In the genomic region with DNA sequence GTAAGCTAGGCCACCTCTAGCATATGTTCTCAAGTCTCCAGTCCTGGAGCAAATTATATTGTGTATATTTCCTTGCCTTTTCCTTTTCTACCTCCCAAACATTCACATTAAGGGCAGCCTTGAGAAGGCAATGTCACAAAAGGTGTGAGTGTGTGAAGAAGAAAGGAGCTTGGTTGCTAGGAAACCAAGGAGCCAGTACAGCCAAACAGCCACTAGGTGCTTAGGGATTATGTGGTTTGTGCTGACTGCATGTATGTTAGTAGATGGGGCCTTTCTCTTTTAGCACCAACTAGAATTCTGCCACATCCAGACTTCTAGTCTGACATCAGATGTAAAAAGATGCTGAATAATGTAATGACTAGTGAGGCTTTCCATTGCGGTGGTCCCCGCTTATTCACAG, we compare ENCODE assay signal across 11 cellular contexts.
DNase-seq lines count a peak whose midpoint lies in the region; ATAC-seq lines count a peak whose summit lies in the region.
"Had no signal": no experiment of that assay in that cellular context is flagged by ENCODE, and none has a peak within 500 bp of the region (broad histone marks: within the 10 kb centered on the region; RNA-seq: fewer than 3 reads in every experiment).

No MANE protein-coding gene starts in this region.

- intact Hi-C loops in left ventricle myocardium superior (cut with micrococcal nuclease): no loop called here
- intact Hi-C loops in cardiac septum (cut with DNase I): loop anchor here (1.0 kb wide), 1 partner anchor 18 kb away; no protein-coding TSS in a partner anchor

- peak; percentile 56 for ATAC-seq in left ventricle myocardium superior
- ATAC-seq in GM21367 (IDR thresholded peaks at IDR 0.05; ENCODE audit: unreplicated experiment): no peak
- ATAC-seq in GM21576 (IDR thresholded peaks at IDR 0.05; ENCODE audit: unreplicated experiment): no peak

- no peak for DNase-seq in left ventricle myocardium superior
- DNase-seq in cardiac septum (ENCODE audit: low spot score): no peak
- peak; percentile 23 for DNase-seq in RPMI8226
- peak; percentile 26 for DNase-seq in glomerular visceral epithelial cell (ENCODE audit: extremely low spot score)
- no peak for DNase-seq in activated naive CD4-positive, alpha-beta T cell (lab: John Stamatoyannopoulos, UW)
- DNase-seq in NCI-H1048 (lab: John Stamatoyannopoulos, UW): no peak
- DNase-seq: activated T-cell treated with anti-CD3 and anti-CD28 coated beads for 4 hours; C1 segment of cervical spinal cord; stimulated activated CD4-positive, alpha-beta T cell treated with anti-CD3 and anti-CD28 coated beads, Interleukin-2, amount 100 ng/mL, for 48 hours had no signal

Comparison
In these comparisons a context has a peak if more than half of its experiments do, and no peak if none do; other contexts are left out.
1. DNase-seq: peak in RPMI8226 (single experiment) and glomerular visceral epithelial cell (single experiment); none in left ventricle myocardium superior (single experiment), cardiac septum (single experiment), activated naive CD4-positive, alpha-beta T cell (0 of 4) and NCI-H1048 (single experiment).